ENCODE assay signal across 8 cellular contexts in genomic region chr13:70568571-70568970, GRCh38.
A peak's percentile ranks its signal among the peaks of the same experiment; 100 is the strongest.
DNase-seq lines count a peak whose midpoint lies in the region; ATAC-seq, FAIRE-seq and TF ChIP-seq lines count a peak whose summit lies in the region.

No MANE protein-coding gene starts in this region.

- H3K9me3 ChIP-seq in IMR-90 (ENCODE audit: control insufficient read depth, insufficient read depth, low read length) = no peaks in the 10 kb centered on the region
- no peaks in the 10 kb centered on the region for H3K9me3 ChIP-seq in CD4-positive, alpha-beta T cell (ENCODE audit: control insufficient read depth, low read length)

- no peak overlapping the region for H2AK9ac ChIP-seq in IMR-90 (replicated peaks; ENCODE audit: low read depth, low read length, poor library complexity)

- H3K4me2 ChIP-seq in IMR-90 (ENCODE audit: low read depth, low read length) = no peak overlapping the region

- POLR2A ChIA-PET in IMR-90 (lab: Charles Lee; ENCODE audit: unreplicated experiment) = no interaction called here
- POLR2A ChIA-PET in CD4-positive, alpha-beta T cell (lab: Charles Lee) = no interaction called here

- H4K8ac ChIP-seq in IMR-90 (ENCODE audit: low read depth in 2 of 2, low read length in 2 of 2) = no peak overlapping the region

- H3K27me3 Mint-ChIP-seq in CD4-positive, alpha-beta T cell = no peaks in the 10 kb centered on the region

- no peak overlapping the region for H3K4me3 Mint-ChIP-seq in CD4-positive, alpha-beta T cell

- H3K4me1 ChIP-seq in IMR-90 (ENCODE audit: control insufficient read depth, insufficient read depth, low read length) = no peaks in the 10 kb centered on the region

- no peaks in the 10 kb centered on the region for H3K9me1 ChIP-seq in IMR-90 (ENCODE audit: insufficient read depth, low read length)

- no peaks in the 10 kb centered on the region for H3K27me3 ChIP-seq in IMR-90 (ENCODE audit: control insufficient read depth, insufficient read depth, low read length)
- no peaks in the 10 kb centered on the region for H3K27me3 ChIP-seq in CD4-positive, alpha-beta T cell (ENCODE audit: control insufficient read depth, insufficient read depth, low read length)

- WGBS in IMR-90 (ENCODE audit: extremely low coverage in 2 of 2, insufficient read length in 1 of 2), 2 experiments = no CpG with 5 or more reads among the region's 1 CpG

- H3K23ac ChIP-seq in IMR-90 (ENCODE audit: low read depth, low read length) = no peak overlapping the region

- DNase-seq in EH (ENCODE audit: low read depth) = peak; percentile 4
- DNase-seq in IMR-90 = peak; percentile 26
- peak; percentile 73 for DNase-seq in SK-MEL-5 (ENCODE audit: low read depth, low spot score)
- DNase-seq in frontal cortex (ENCODE audit: low spot score in 2 of 2) = peak; percentile 6 to 32
- peak; percentile 51 for DNase-seq in smooth muscle cell of the brain vasculature (ENCODE audit: low read depth, low spot score)
- no peak for DNase-seq in CD4-positive, alpha-beta T cell
- no peak for DNase-seq in stimulated activated CD4-positive, alpha-beta T cell treated with anti-CD3 and anti-CD28 coated beads, Interleukin-2, amount 100 ng/mL, for 24 hours

- H2BK20ac ChIP-seq in IMR-90 (ENCODE audit: low read depth, low read length) = no peak overlapping the region

- peak; percentile 62 for TF ChIP-seq CTCF in IMR-90 (conservative IDR thresholded peaks at IDR 0.05; ENCODE audit: low read depth, low read length)
- no peak for TF ChIP-seq CTCF in CD4-positive, alpha-beta T cell (IDR thresholded peaks at IDR 0.05)

- H2BK5ac ChIP-seq in IMR-90 (ENCODE audit: low read depth, low read length, poor library complexity, severe bottlenecking) = no peak overlapping the region

- intact Hi-C loops in IMR-90 (cut with micrococcal nuclease) = no loop called here
- intact Hi-C loops in CD4-positive, alpha-beta T cell (cut with DNase I, micrococcal nuclease) = no loop called here

- no peak overlapping the region for H3K27ac ChIP-seq in IMR-90 (ENCODE audit: insufficient read depth, low read length)
- no peak overlapping the region for H3K27ac ChIP-seq in CD4-positive, alpha-beta T cell (ENCODE audit: low read depth, low read length)

- in situ Hi-C loops in IMR-90 (cut with MboI; ENCODE audit: low sequenced_read_pairs) = no loop called here
- in situ Hi-C loops in SK-MEL-5 (cut with HindIII; ENCODE audit: low pct_unique_long_range_greater_than_20kb, low sequenced_read_pairs) = no loop called here

- H3K27ac Mint-ChIP-seq in CD4-positive, alpha-beta T cell = no peak overlapping the region

- no peaks in the 10 kb centered on the region for H4K20me1 ChIP-seq in IMR-90 (ENCODE audit: insufficient read depth, low read length)

- H3K79me1 ChIP-seq in IMR-90 (ENCODE audit: low read depth in 1 of 2, low read length in 2 of 2) = no peaks in the 10 kb centered on the region

- no peaks in the 10 kb centered on the region for H3K36me3 Mint-ChIP-seq in CD4-positive, alpha-beta T cell (ENCODE audit: low read depth)

- H3K9ac ChIP-seq in IMR-90 (ENCODE audit: low read depth, low read length) = no peak overlapping the region

- H2AFZ ChIP-seq in IMR-90 (replicated peaks; ENCODE audit: low read length, poor library complexity) = no peak overlapping the region

- H4K91ac ChIP-seq in IMR-90 (ENCODE audit: insufficient read depth, low read depth, low read length) = no peak overlapping the region

- no peak overlapping the region for H3K14ac ChIP-seq in IMR-90 (replicated peaks; ENCODE audit: low read depth, low read length)

- TF ChIP-seq RAD21 in IMR-90 (IDR thresholded peaks at IDR 0.05; ENCODE audit: low read length) = peak; percentile 61

- H2AK5ac ChIP-seq in IMR-90 (ENCODE audit: low read depth, low read length) = no peak overlapping the region

- ATAC-seq in GM21447 (IDR thresholded peaks at IDR 0.05; ENCODE audit: unreplicated experiment) (peak; percentile 77), IMR-90 (ENCODE audit: low read depth) (peak; percentile 56; the same call in 1 of the 2 replicates)
- ATAC-seq in CD4-positive, alpha-beta T cell (ENCODE audit: poor library complexity) = no peak

- no peaks in the 10 kb centered on the region for H3K4me1 Mint-ChIP-seq in CD4-positive, alpha-beta T cell (ENCODE audit: low read depth)

- no peak overlapping the region for H3K56ac ChIP-seq in IMR-90 (ENCODE audit: extremely low read depth, insufficient read depth, low read length)

- H3K18ac ChIP-seq in IMR-90 (ENCODE audit: low read depth, low read length) = no peak overlapping the region

- dilution Hi-C loops in IMR-90 (cut with HindIII; ENCODE audit: low sequenced_read_pairs, unreplicated experiment) = no loop called here

- peak; percentile 97 for FAIRE-seq in frontal cortex (lab: Jason Lieb, UNC)

- H2BK120ac ChIP-seq in IMR-90 (ENCODE audit: low read depth, low read length) = no peak overlapping the region

- no peak overlapping the region for H3K4me3 ChIP-seq in IMR-90 (ENCODE audit: insufficient read depth, low read depth, low read length)

- H4K5ac ChIP-seq in IMR-90 (ENCODE audit: low read depth, low read length) = no peak overlapping the region

- no peak overlapping the region for H3K4ac ChIP-seq in IMR-90 (ENCODE audit: low read depth, low read length)

- no peaks in the 10 kb centered on the region for H3K36me3 ChIP-seq in IMR-90 (ENCODE audit: control insufficient read depth, insufficient read depth, low read length)

- no peak for TF ChIP-seq POLR2A in IMR-90 (IDR thresholded peaks at IDR 0.05; ENCODE audit: low read depth, low read length)

- H2BK15ac ChIP-seq in IMR-90 (ENCODE audit: low read depth, low read length) = no peak overlapping the region

- BruUV-seq in IMR-90 (replicated peaks; lab: Mats Ljungman, UMichigan) = no TSS peak

- CTCF ChIA-PET in IMR-90 (lab: Yijun Ruan, JAX) = no interaction called here
- CTCF ChIA-PET in CD4-positive, alpha-beta T cell (lab: Charles Lee) = no interaction called here

- H3K9me3 Mint-ChIP-seq in CD4-positive, alpha-beta T cell = no peaks in the 10 kb centered on the region

TF ChIP-seq in IMR-90, 13 proteins besides CTCF, POLR2A, EP300 and RAD21:
- TF ChIP-seq RFX5 (IDR thresholded peaks at IDR 0.05; ENCODE audit: low read depth, low read length) (no peak), SMC3 (IDR thresholded peaks at IDR 0.05; ENCODE audit: low read depth, low read length) (peak; percentile 43)

Comparison
In these comparisons a context has a peak if more than half of its experiments do, and no peak if none do; other contexts are left out.
1. DNase-seq: peak in EH (single experiment), IMR-90 (single experiment), SK-MEL-5 (single experiment), frontal cortex (2 of 2) and smooth muscle cell of the brain vasculature (single experiment); none in CD4-positive, alpha-beta T cell (0 of 10) and stimulated activated CD4-positive, alpha-beta T cell treated with anti-CD3 and anti-CD28 coated beads, Interleukin-2, amount 100 ng/mL, for 24 hours (0 of 2).